1 cellular context compared by ENCODE assay signal in the genomic region with DNA sequence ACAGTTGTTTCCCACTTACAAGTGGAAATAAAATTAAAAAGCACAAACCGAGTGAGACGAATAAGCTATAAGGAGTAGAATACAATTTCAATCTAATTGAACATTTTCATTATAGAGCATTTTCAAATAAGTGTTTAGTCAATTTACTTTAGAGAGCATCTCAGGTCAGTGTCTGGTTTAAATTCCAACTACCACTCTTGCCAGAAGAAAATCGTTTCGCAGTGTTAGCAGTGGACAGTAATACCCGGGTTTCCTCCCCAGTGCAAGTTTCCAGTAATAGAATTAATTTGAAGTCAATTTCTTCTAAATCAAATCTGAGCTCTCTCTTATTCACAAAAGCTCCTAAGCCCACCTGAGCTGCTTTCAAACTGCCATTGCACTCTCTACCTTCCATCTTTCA.
TF ChIP-seq lines count a peak whose summit lies in the region.

No MANE protein-coding gene starts in this region.

TF ChIP-seq in HepG2, 621 proteins besides CTCF, POLR2A, EP300 and RAD21:
- no peak for TF ChIP-seq SPEN (CRISPR knock-in tag; IDR thresholded peaks at IDR 0.05; ENCODE audit: low read depth)
- no peak for TF ChIP-seq ZFP1 (CRISPR knock-in tag; IDR thresholded peaks at IDR 0.05)
- no peak for TF ChIP-seq KAT2B (IDR thresholded peaks at IDR 0.05; ENCODE audit: borderline replicate concordance, low read depth, low read length)
- no peak for TF ChIP-seq HHEX (CRISPR knock-in tag; IDR thresholded peaks at IDR 0.05)
- TF ChIP-seq, protein P1, sequence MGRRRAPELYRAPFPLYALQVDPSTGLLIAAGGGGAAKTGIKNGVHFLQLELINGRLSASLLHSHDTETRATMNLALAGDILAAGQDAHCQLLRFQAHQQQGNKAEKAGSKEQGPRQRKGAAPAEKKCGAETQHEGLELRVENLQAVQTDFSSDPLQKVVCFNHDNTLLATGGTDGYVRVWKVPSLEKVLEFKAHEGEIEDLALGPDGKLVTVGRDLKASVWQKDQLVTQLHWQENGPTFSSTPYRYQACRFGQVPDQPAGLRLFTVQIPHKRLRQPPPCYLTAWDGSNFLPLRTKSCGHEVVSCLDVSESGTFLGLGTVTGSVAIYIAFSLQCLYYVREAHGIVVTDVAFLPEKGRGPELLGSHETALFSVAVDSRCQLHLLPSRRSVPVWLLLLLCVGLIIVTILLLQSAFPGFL (CRISPR knock-in tag; IDR thresholded peaks at IDR 0.05) = no peak
- no peak for TF ChIP-seq PITX1 (CRISPR knock-in tag; IDR thresholded peaks at IDR 0.05)
- TF ChIP-seq MAFF (IDR thresholded peaks at IDR 0.05; ENCODE audit: low read depth, low read length) = no peak
- TF ChIP-seq, protein P2, sequence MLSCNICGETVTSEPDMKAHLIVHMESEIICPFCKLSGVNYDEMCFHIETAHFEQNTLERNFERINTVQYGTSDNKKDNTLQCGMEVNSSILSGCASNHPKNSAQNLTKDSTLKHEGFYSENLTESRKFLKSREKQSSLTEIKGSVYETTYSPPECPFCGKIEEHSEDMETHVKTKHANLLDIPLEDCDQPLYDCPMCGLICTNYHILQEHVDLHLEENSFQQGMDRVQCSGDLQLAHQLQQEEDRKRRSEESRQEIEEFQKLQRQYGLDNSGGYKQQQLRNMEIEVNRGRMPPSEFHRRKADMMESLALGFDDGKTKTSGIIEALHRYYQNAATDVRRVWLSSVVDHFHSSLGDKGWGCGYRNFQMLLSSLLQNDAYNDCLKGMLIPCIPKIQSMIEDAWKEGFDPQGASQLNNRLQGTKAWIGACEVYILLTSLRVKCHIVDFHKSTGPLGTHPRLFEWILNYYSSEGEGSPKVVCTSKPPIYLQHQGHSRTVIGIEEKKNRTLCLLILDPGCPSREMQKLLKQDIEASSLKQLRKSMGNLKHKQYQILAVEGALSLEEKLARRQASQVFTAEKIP (CRISPR knock-in tag; IDR thresholded peaks at IDR 0.05; ENCODE audit: borderline replicate concordance) = no peak
- no peak for TF ChIP-seq SP2 (CRISPR knock-in tag; IDR thresholded peaks at IDR 0.05)
- TF ChIP-seq TSC22D2 (CRISPR knock-in tag; IDR thresholded peaks at IDR 0.05; ENCODE audit: borderline replicate concordance) = no peak
- TF ChIP-seq, protein P3, sequence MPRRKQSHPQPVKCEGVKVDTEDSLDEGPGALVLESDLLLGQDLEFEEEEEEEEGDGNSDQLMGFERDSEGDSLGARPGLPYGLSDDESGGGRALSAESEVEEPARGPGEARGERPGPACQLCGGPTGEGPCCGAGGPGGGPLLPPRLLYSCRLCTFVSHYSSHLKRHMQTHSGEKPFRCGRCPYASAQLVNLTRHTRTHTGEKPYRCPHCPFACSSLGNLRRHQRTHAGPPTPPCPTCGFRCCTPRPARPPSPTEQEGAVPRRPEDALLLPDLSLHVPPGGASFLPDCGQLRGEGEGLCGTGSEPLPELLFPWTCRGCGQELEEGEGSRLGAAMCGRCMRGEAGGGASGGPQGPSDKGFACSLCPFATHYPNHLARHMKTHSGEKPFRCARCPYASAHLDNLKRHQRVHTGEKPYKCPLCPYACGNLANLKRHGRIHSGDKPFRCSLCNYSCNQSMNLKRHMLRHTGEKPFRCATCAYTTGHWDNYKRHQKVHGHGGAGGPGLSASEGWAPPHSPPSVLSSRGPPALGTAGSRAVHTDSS (CRISPR knock-in tag; conservative IDR thresholded peaks at IDR 0.05) = no peak
- TF ChIP-seq MIXL1 (CRISPR knock-in tag; IDR thresholded peaks at IDR 0.05) = no peak
- TF ChIP-seq PAWR (CRISPR knock-in tag; IDR thresholded peaks at IDR 0.05; ENCODE audit: borderline replicate concordance) = no peak
- TF ChIP-seq, protein P4, sequence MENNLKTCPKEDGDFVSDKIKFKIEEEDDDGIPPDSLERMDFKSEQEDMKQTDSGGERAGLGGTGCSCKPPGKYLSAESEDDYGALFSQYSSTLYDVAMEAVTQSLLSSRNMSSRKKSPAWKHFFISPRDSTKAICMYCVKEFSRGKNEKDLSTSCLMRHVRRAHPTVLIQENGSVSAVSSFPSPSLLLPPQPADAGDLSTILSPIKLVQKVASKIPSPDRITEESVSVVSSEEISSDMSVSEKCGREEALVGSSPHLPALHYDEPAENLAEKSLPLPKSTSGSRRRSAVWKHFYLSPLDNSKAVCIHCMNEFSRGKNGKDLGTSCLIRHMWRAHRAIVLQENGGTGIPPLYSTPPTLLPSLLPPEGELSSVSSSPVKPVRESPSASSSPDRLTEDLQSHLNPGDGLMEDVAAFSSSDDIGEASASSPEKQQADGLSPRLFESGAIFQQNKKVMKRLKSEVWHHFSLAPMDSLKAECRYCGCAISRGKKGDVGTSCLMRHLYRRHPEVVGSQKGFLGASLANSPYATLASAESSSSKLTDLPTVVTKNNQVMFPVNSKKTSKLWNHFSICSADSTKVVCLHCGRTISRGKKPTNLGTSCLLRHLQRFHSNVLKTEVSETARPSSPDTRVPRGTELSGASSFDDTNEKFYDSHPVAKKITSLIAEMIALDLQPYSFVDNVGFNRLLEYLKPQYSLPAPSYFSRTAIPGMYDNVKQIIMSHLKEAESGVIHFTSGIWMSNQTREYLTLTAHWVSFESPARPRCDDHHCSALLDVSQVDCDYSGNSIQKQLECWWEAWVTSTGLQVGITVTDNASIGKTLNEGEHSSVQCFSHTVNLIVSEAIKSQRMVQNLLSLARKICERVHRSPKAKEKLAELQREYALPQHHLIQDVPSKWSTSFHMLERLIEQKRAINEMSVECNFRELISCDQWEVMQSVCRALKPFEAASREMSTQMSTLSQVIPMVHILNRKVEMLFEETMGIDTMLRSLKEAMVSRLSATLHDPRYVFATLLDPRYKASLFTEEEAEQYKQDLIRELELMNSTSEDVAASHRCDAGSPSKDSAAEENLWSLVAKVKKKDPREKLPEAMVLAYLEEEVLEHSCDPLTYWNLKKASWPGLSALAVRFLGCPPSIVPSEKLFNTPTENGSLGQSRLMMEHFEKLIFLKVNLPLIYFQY (CRISPR knock-in tag; IDR thresholded peaks at IDR 0.05; ENCODE audit: borderline replicate concordance) = no peak
- TF ChIP-seq AGO2 (optimal IDR thresholded peaks at IDR 0.05; ENCODE audit: low read depth, low read length) = no peak
- no peak for TF ChIP-seq ZNF460 (CRISPR knock-in tag; IDR thresholded peaks at IDR 0.05; ENCODE audit: borderline replicate concordance)
- no peak for TF ChIP-seq HOXA5 (CRISPR knock-in tag; IDR thresholded peaks at IDR 0.05)
